21 cellular contexts compared by ENCODE assay signal in genomic region chr16:68759062-68759461, GRCh38. TPM values are rescaled to one million over a fixed set of nuclear protein-coding genes. Genes with fewer than 3 reads are reported as not detected.
"Had no signal": no experiment of that assay in that cellular context is flagged by ENCODE, and none has a peak within 500 bp of the region (broad histone marks: within the 10 kb centered on the region; RNA-seq: fewer than 3 reads in every experiment).

No MANE protein-coding gene starts in this region.

- H3K27ac ChIP-seq: left ventricle myocardium inferior, ovary, right atrium auricular region, right lobe of liver, transverse colon, upper lobe of left lung, vagina had no signal

- H3K4me1 ChIP-seq: left ventricle myocardium inferior, right atrium auricular region, vagina had no signal

- H3K36me3 Mint-ChIP-seq: memory B cell; naive thymus-derived CD4-positive, alpha-beta T cell; natural killer cell treated with Interleukin-12 subunit alpha and Interleukin-12 subunit beta and Interleukin-15 and Interleukin-18, amount 100 ng/mL, for 72 hours had no signal

- ATAC-seq: mucosa of descending colon; naive thymus-derived CD4-positive, alpha-beta T cell; natural killer cell treated with Interleukin-12 subunit alpha and Interleukin-12 subunit beta and Interleukin-15 and Interleukin-18, amount 100 ng/mL, for 72 hours; right lobe of liver; stimulated activated effector memory CD8-positive, alpha-beta T cell treated with anti-CD3 and anti-CD28 coated beads, Interleukin-12 subunit alpha, Interleukin-12 subunit beta, amount 100 ng/mL, for 72 hours; stimulated activated naive CD8-positive, alpha-beta T cell treated with anti-CD3 and anti-CD28 coated beads, Interleukin-15, amount 100 ng/mL, for 72 hours had no signal

- H3K4me3 Mint-ChIP-seq: memory B cell; naive thymus-derived CD4-positive, alpha-beta T cell; natural killer cell treated with Interleukin-12 subunit alpha and Interleukin-12 subunit beta and Interleukin-15 and Interleukin-18, amount 100 ng/mL, for 72 hours had no signal

- H3K4me3 ChIP-seq: left ventricle myocardium inferior, lung, mucosa of descending colon, ovary, right atrium auricular region, right lobe of liver, skin epidermis, transverse colon, upper lobe of left lung, vagina had no signal

- H3K9me3 ChIP-seq: left ventricle myocardium inferior, mucosa of descending colon, ovary, right atrium auricular region, right lobe of liver, transverse colon, upper lobe of left lung, vagina had no signal

- H3K9me3 Mint-ChIP-seq: memory B cell; naive thymus-derived CD4-positive, alpha-beta T cell; natural killer cell treated with Interleukin-12 subunit alpha and Interleukin-12 subunit beta and Interleukin-15 and Interleukin-18, amount 100 ng/mL, for 72 hours; stimulated activated effector memory CD8-positive, alpha-beta T cell treated with anti-CD3 and anti-CD28 coated beads, Interleukin-12 subunit alpha, Interleukin-12 subunit beta, amount 100 ng/mL, for 72 hours; stimulated activated naive CD8-positive, alpha-beta T cell treated with anti-CD3 and anti-CD28 coated beads, Interleukin-15, amount 100 ng/mL, for 72 hours had no signal

- H3K27me3 Mint-ChIP-seq: progenitor cell of endocrine pancreas had no signal

- H3K27me3 ChIP-seq: ovary, right atrium auricular region, right lobe of liver, transverse colon, upper lobe of left lung, vagina had no signal

- H3K36me3 ChIP-seq: left ventricle myocardium inferior, ovary, right atrium auricular region, right lobe of liver, transverse colon, upper lobe of left lung, vagina had no signal

- DNase-seq: hippocampal formation; left ventricle myocardium inferior; midbrain; naive thymus-derived CD4-positive, alpha-beta T cell; ovary; right lobe of liver; stimulated activated CD4-positive, alpha-beta T cell treated with anti-CD3 and anti-CD28 coated beads, Interleukin-4, amount 100 ng/mL, for 24 hours; stimulated activated naive CD4-positive, alpha-beta T cell treated with Interleukin-2 at 50 U/mL for 16 hours; stimulated activated naive CD8-positive, alpha-beta T cell treated with anti-CD3 and anti-CD28 coated beads, Interleukin-15, amount 100 ng/mL, for 72 hours; substantia nigra; transverse colon; upper lobe of left lung had no signal

- H3K27ac Mint-ChIP-seq: memory B cell; natural killer cell treated with Interleukin-12 subunit alpha and Interleukin-12 subunit beta and Interleukin-15 and Interleukin-18, amount 100 ng/mL, for 72 hours; stimulated activated effector memory CD8-positive, alpha-beta T cell treated with anti-CD3 and anti-CD28 coated beads, Interleukin-12 subunit alpha, Interleukin-12 subunit beta, amount 100 ng/mL, for 72 hours; stimulated activated naive CD8-positive, alpha-beta T cell treated with anti-CD3 and anti-CD28 coated beads, Interleukin-15, amount 100 ng/mL, for 72 hours had no signal

RNA-seq across cellular contexts. Expression of gene CDH1, which starts 22.0 kb away (rescaled TPM):
- polyA plus RNA-seq: naive thymus-derived CD4-positive, alpha-beta T cell had no signal
